Comparison of ENCODE assay signal across 10 cellular contexts in genomic region chr20:24531202-24531601, GRCh38.
"Had no signal": no experiment of that assay in that cellular context is flagged by ENCODE, and none has a peak within 500 bp of the region (broad histone marks: within the 10 kb centered on the region; RNA-seq: fewer than 3 reads in every experiment).

No MANE protein-coding gene starts in this region.

- H3K9me3 ChIP-seq: HAP-1 had no signal

- H3K36me3 ChIP-seq: HAP-1 had no signal

- H3K4me1 ChIP-seq: HAP-1 had no signal

- H3K27ac ChIP-seq: GM23248 had no signal

- H3K4me3 ChIP-seq: GM23248, GM23338, HAP-1 had no signal

- FAIRE-seq: H1, H54 had no signal

- DNase-seq: GM23248, GOT3, H7, H9, HCEC 1CT, HFFc6 had no signal
